In the genomic region with DNA sequence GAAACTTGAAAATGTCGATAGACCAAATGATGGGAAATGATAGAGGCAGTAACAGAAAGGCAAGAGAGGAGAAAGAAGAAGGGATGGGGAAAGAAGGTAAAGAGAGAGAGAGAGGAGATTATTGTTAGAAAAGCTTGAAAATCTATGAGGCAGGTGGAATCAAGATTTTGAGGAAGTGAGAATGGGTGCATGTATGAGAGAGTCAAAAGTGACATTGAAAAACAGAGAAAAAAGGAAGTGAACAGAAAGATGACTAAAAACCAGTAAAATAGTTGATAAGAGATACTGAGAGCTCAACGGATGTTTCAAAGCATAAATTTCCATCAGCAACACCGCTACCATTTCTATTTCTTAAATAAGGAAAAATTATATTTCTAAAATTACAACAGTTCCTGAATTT, we compare ENCODE assay signal across 11 cellular contexts.
A peak's percentile ranks its signal among the peaks of the same experiment; 100 is the strongest.
DNase-seq lines count a peak whose midpoint lies in the region; ATAC-seq lines count a peak whose summit lies in the region.
"Had no signal": no experiment of that assay in that cellular context is flagged by ENCODE, and none has a peak within 500 bp of the region (broad histone marks: within the 10 kb centered on the region; RNA-seq: fewer than 3 reads in every experiment).

No MANE protein-coding gene starts in this region.

- ATAC-seq in GM18868 (IDR thresholded peaks at IDR 0.05; ENCODE audit: unreplicated experiment): peak; percentile 99
- peak; percentile 100 for ATAC-seq in GM21723 (IDR thresholded peaks at IDR 0.05; ENCODE audit: unreplicated experiment)
- ATAC-seq in HG03342 (IDR thresholded peaks at IDR 0.05; ENCODE audit: unreplicated experiment): peak; percentile 100
- ATAC-seq: gastroesophageal sphincter, sciatic nerve had no signal

- DNase-seq in SKM-1 (lab: John Stamatoyannopoulos, UW; ENCODE audit: unreplicated experiment): peak; percentile 16
- DNase-seq in activated CD8-positive, alpha-beta memory T cell treated with anti-CD3 and anti-CD28 coated beads, Interleukin-2, amount 50 U/mL, for 4 hours: no peak
- DNase-seq in NK-92 treated with Interleukin-12 subunit alpha and Interleukin-12 subunit beta, amount 100 ng/mL, for 24 hours (lab: John Stamatoyannopoulos, UW): no peak
- DNase-seq in NCI-H510A treated with DMSO at 0.1 percent for 48 hours (lab: John Stamatoyannopoulos, UW): no peak
- DNase-seq in ureter (ENCODE audit: low spot score): no peak
- DNase-seq: NCI-H1694 had no signal
